In the genomic region with DNA sequence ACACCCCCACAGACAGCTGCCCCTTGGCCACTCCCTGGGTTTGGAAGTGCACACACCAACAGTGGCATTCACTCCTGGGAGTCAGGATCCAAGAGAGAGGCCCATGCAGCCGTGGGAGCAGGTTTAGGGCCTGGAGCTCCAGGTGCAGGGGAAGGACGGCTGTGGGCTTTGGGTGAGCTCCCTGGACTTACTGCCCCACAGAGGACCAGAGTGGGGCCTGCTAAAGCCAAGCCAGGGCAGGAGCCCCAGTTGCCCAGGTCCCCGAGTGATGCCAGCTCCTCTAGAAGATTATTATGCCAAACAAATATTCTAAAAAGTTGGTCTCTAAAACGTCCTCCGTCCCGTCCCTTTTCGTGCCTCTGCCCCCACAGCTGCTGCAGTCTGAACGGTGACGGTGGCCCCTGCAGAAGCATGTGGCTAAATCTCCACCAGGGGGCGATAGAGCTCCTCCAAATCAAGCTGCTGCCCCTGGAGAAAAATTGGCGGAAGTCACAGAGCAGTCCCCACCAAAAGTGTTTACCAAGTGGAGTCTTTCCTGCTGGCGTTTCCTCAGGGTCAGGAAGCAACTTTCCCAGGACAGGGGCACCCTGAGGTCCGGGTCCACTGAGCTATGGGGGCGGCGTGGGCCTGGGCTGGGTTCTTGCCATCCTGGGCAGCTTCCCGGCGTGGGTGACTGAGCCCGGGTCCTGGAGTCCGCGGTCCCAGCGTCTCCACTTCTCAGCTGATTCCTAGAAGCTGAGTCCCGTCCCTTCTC, we compare ENCODE assay signal across 8 cellular contexts. TPM values are rescaled to one million over a fixed set of nuclear protein-coding genes. Genes with fewer than 3 reads are reported as not detected.
DNase-seq lines count a peak whose midpoint lies in the region; ATAC-seq and TF ChIP-seq lines count a peak whose summit lies in the region.

No MANE protein-coding gene starts in this region.

- peaks cover 35% of the 10 kb centered on the region for H3K4me1 ChIP-seq in adipocyte (ENCODE audit: control insufficient read depth, insufficient read depth, low read length)
- peaks cover 5 to 66% (median 40%) of the 10 kb centered on the region in 9 donors for H3K4me1 ChIP-seq in heart right ventricle

- no peaks in the 10 kb centered on the region for H3K9me3 ChIP-seq in adipocyte (ENCODE audit: control insufficient read depth, low read length)
- no peaks in the 10 kb centered on the region for H3K9me3 ChIP-seq in heart right ventricle

- H3K27me3 ChIP-seq in adipocyte (replicated peaks; ENCODE audit: control insufficient read depth, insufficient read depth, low read length) (no peaks in the 10 kb centered on the region), heart right ventricle (no peaks in the 10 kb centered on the region)

- ATAC-seq in GM21619 (IDR thresholded peaks at IDR 0.05; ENCODE audit: unreplicated experiment) = peak; percentile 41
- peak; percentile 75 to 90 (median 83) for ATAC-seq in heart right ventricle

- H3K4me3 ChIP-seq in adipocyte (ENCODE audit: low read length) (peak overlapping the region; percentile 82), heart right ventricle (peak overlapping the region; percentile 14 to 66 (median 58))

- H3K36me3 ChIP-seq in adipocyte (ENCODE audit: control insufficient read depth, insufficient read depth, low read length, severe bottlenecking) = peaks cover 7% of the 10 kb centered on the region
- peaks cover 0 to 21% (median 0%) of the 10 kb centered on the region in 9 donors for H3K36me3 ChIP-seq in heart right ventricle

- intact Hi-C loops in heart right ventricle (cut with DNase I) = loop anchor here (2.0 to 10.0 kb wide), 15 partner anchors 37 to 301 kb away; a partner anchor contains a TSS

- peak overlapping the region; percentile 83 for H3K9ac ChIP-seq in adipocyte (ENCODE audit: low read length)

- H3K27ac ChIP-seq in heart right ventricle = peak overlapping the region; percentile 55 to 96 (median 90)

- WGBS in heart right ventricle, 2 donors = 8 to 12% methylated on average over 22 of the region's 22 CpGs

- DNase-seq in C1 segment of cervical spinal cord (lab: John Stamatoyannopoulos, UW) = peak in 13 of 14 donors; percentile 67 to 89 (median 78)
- peak; percentile 54 for DNase-seq in NCI-H1436 treated with DMSO at 0.1 percent for 48 hours (lab: John Stamatoyannopoulos, UW)
- peak; percentile 39 to 78 for DNase-seq in SW 1271 (lab: John Stamatoyannopoulos, UW)
- peak; percentile 96 for DNase-seq in adipocyte (ENCODE audit: low read depth)
- peak; percentile 76 to 94 for DNase-seq in heart right ventricle
- DNase-seq in pulmonary artery endothelial cell (ENCODE audit: low read depth, low spot score) = peak; percentile 67
- peak; percentile 94 for DNase-seq in ureter (ENCODE audit: low spot score)

- TF ChIP-seq CTCF in heart right ventricle (IDR thresholded peaks at IDR 0.05) = peak; percentile 94 to 98 (median 95)

RNA-seq across cellular contexts. Expression of a gene that starts 4.2 kb away (rescaled TPM):
- total RNA-seq in heart right ventricle (1 to 10 TPM; 4.7 to 7.9 (median 5.2) TPM), pulmonary artery endothelial cell (2.4 and 4.1 TPM in 2 replicates), ureter (13.8 TPM)
- polyA plus RNA-seq in heart right ventricle = 1 to 10 TPM; 3.1 to 7.2 TPM

RNA-seq across cellular contexts. Expression of a gene that starts 17.6 kb away (rescaled TPM):
- total RNA-seq in heart right ventricle = 10 to 100 TPM; 17.1 to 33.3 (median 21.6) TPM
- polyA plus RNA-seq in heart right ventricle = 10 to 100 TPM; 50.0 to 71.7 TPM
- 9.5 TPM in 2 replicates for total RNA-seq in pulmonary artery endothelial cell
- total RNA-seq in ureter = 81.6 TPM

RNA-seq across cellular contexts. Expression of a gene that starts 26.2 kb away (rescaled TPM):
- total RNA-seq in heart right ventricle = 10 to 100 TPM in 8 of 10 donors, 1 to 10 TPM in 2; 7.5 to 17.4 (median 11.9) TPM
- polyA plus RNA-seq in heart right ventricle = 10 to 100 TPM in 1 of 2 donors, 1 to 10 TPM in 1; 3.6 to 12.4 TPM
- total RNA-seq in pulmonary artery endothelial cell = 5.0 and 7.1 TPM in 2 replicates
- 77.7 TPM for total RNA-seq in ureter

RNA-seq across cellular contexts. Expression of a gene that starts 40.3 kb away (rescaled TPM):
- total RNA-seq in heart right ventricle = 10 to 100 TPM in 8 of 10 donors, 1 to 10 TPM in 2; 6.7 to 30.0 (median 12.6) TPM
- 10 to 100 TPM; 32.6 to 61.6 TPM for polyA plus RNA-seq in heart right ventricle
- total RNA-seq in pulmonary artery endothelial cell = 207 and 256 TPM in 2 replicates
- 93.9 TPM for total RNA-seq in ureter

Comparison
In these comparisons a context has a peak if more than half of its experiments do, and no peak if none do; other contexts are left out.
1. Peak in every context shown above with its lines: DNase-seq, ATAC-seq, H3K4me3 ChIP-seq and H3K27ac ChIP-seq.